In genomic region chr5:34717426-34718327, GRCh38 we compare ENCODE assay signal across 10 cellular contexts.
DNase-seq lines count a peak whose midpoint lies in the region; ATAC-seq, FAIRE-seq and TF ChIP-seq lines count a peak whose summit lies in the region.
"Had no signal": no experiment of that assay in that cellular context is flagged by ENCODE, and none has a peak within 500 bp of the region (broad histone marks: within the 10 kb centered on the region; RNA-seq: fewer than 3 reads in every experiment).

No MANE protein-coding gene starts in this region.

- no peaks in the 10 kb centered on the region for H3K9me3 Mint-ChIP-seq in neural progenitor cell
- H3K9me3 Mint-ChIP-seq: activated T-helper 1 cell treated with anti-CD3 and anti-CD28 coated beads, Interleukin-12 subunit alpha, Interleukin-12 subunit beta, Interleukin-2, Interleukin-4 antibody, amounts not matched to agents 30 ng/mL and 10 ng/mL and 1 ng/mL, durations not matched to agents 14 hours and 24 hours and 36 hours had no signal

- TF ChIP-seq POLR2A in breast epithelium (IDR thresholded peaks at IDR 0.05), result no peak

- TF ChIP-seq CTCF in AG09319 (IDR thresholded peaks at IDR 0.05; ENCODE audit: low read depth, low read length), result no peak
- TF ChIP-seq CTCF in neural progenitor cell (IDR thresholded peaks at IDR 0.05), result no peak
- TF ChIP-seq CTCF in breast epithelium (IDR thresholded peaks at IDR 0.05), result no peak

- no peak overlapping the region for H3K9ac ChIP-seq in neural progenitor cell

- peaks cover 26% of the 10 kb centered on the region for H3K4me1 Mint-ChIP-seq in neural progenitor cell

- no peak overlapping the region for H2AFZ ChIP-seq in neural progenitor cell (replicated peaks)

- peak overlapping the region; percentile 6 for H3K4me2 ChIP-seq in neural progenitor cell

- H3K27me3 ChIP-seq in neural progenitor cell (no peaks in the 10 kb centered on the region), breast epithelium (no peaks in the 10 kb centered on the region)

- H3K27me3 Mint-ChIP-seq in neural progenitor cell (ENCODE audit: insufficient read depth, low read depth), result no peaks in the 10 kb centered on the region

- ATAC-seq in GM18861 (IDR thresholded peaks at IDR 0.05; ENCODE audit: unreplicated experiment) (no peak), HG03520 (IDR thresholded peaks at IDR 0.05; ENCODE audit: unreplicated experiment) (no peak)

- H3K27ac ChIP-seq in neural progenitor cell (no peak overlapping the region), breast epithelium (no peak overlapping the region)

- H3K4me1 ChIP-seq in neural progenitor cell, result peaks cover 15% of the 10 kb centered on the region
- H3K4me1 ChIP-seq in breast epithelium, result no peaks in the 10 kb centered on the region

- H3K4me3 ChIP-seq in neural progenitor cell, result no peak overlapping the region
- H3K4me3 ChIP-seq in breast epithelium, result no peak overlapping the region

- H4K20me1 ChIP-seq in neural progenitor cell (ENCODE audit: low read depth), result peaks cover 20% of the 10 kb centered on the region

- no peaks in the 10 kb centered on the region for H3F3A ChIP-seq in neural progenitor cell (ENCODE audit: low read depth)

- H3K9me3 ChIP-seq in neural progenitor cell (ENCODE audit: low read depth), result no peaks in the 10 kb centered on the region
- H3K9me3 ChIP-seq in breast epithelium, result no peaks in the 10 kb centered on the region

- peak; percentile 87 for DNase-seq in AG09319 (ENCODE audit: extremely low read depth, low read depth)
- peak; percentile 100 for DNase-seq in RCC 7860 (ENCODE audit: low spot score)
- DNase-seq in fibroblast of peridontal ligament (ENCODE audit: extremely low read depth), result peak; percentile 90
- peak; percentile 49 for DNase-seq in neural progenitor cell (ENCODE audit: low spot score)
- DNase-seq in breast epithelium (ENCODE audit: low spot score in 2 of 2), result no peak
- no peak for DNase-seq in NCI-H1694 treated with DMSO at 0.1 percent for 48 hours (lab: John Stamatoyannopoulos, UW)
- DNase-seq: DMS79 treated with DMSO at 0.1 percent for 48 hours had no signal

- H3K27ac Mint-ChIP-seq in neural progenitor cell, result peak overlapping the region; percentile 91
- H3K27ac Mint-ChIP-seq: activated T-helper 1 cell treated with anti-CD3 and anti-CD28 coated beads, Interleukin-12 subunit alpha, Interleukin-12 subunit beta, Interleukin-2, Interleukin-4 antibody, amounts not matched to agents 30 ng/mL and 10 ng/mL and 1 ng/mL, durations not matched to agents 14 hours and 24 hours and 36 hours had no signal

- no peak overlapping the region for H3K4me3 Mint-ChIP-seq in neural progenitor cell
- H3K4me3 Mint-ChIP-seq: activated T-helper 1 cell treated with anti-CD3 and anti-CD28 coated beads, Interleukin-12 subunit alpha, Interleukin-12 subunit beta, Interleukin-2, Interleukin-4 antibody, amounts not matched to agents 30 ng/mL and 10 ng/mL and 1 ng/mL, durations not matched to agents 14 hours and 24 hours and 36 hours had no signal

- intact Hi-C loops in breast epithelium (cut with DNase I; ENCODE audit: low total_unique reads), result no loop called here

- peak; percentile 99 for FAIRE-seq in RCC 7860 (lab: Jason Lieb, UNC)

- H3K36me3 ChIP-seq in neural progenitor cell (no peaks in the 10 kb centered on the region), breast epithelium (no peaks in the 10 kb centered on the region)

- H3K36me3 Mint-ChIP-seq in neural progenitor cell, result peaks cover 23% of the 10 kb centered on the region

- H3K79me2 ChIP-seq in neural progenitor cell (ENCODE audit: low read depth), result peaks cover 62% of the 10 kb centered on the region

Comparison
In these comparisons a context has a peak if more than half of its experiments do, and no peak if none do; other contexts are left out.
1. DNase-seq: peak in AG09319 (single experiment), RCC 7860 (single experiment), fibroblast of peridontal ligament (single experiment) and neural progenitor cell (single experiment); none in breast epithelium (0 of 2) and NCI-H1694 treated with DMSO at 0.1 percent for 48 hours (single experiment).